Comparison of ENCODE assay signal across 1 cellular context in the genomic region with DNA sequence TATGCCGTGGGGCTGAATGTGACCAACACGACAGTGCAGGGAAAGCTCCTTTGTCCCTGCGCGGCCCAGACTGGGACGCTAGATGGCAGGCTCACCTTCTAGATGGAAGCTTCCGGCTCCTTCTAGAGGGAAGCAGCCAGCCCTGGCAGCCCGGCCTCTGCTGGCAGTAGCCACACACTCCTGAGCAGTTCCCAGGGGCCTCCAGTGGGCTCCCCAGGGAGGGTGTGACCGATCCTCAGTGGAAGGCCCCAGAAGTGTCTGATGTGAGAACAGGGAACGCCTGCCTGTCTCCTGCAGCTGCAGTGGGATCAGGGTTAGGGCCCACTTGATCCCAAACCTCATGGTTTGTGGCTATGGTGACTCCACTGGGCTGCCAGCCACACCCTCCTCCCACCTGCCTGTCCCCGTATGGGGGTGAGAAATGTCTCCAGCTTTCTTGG.
TF ChIP-seq lines count a peak whose summit lies in the region.

No MANE protein-coding gene starts in this region.

TF ChIP-seq in HepG2, 621 proteins besides CTCF, POLR2A, EP300 and RAD21 (continued from another document and continues in another):
- TF ChIP-seq, protein P1, sequence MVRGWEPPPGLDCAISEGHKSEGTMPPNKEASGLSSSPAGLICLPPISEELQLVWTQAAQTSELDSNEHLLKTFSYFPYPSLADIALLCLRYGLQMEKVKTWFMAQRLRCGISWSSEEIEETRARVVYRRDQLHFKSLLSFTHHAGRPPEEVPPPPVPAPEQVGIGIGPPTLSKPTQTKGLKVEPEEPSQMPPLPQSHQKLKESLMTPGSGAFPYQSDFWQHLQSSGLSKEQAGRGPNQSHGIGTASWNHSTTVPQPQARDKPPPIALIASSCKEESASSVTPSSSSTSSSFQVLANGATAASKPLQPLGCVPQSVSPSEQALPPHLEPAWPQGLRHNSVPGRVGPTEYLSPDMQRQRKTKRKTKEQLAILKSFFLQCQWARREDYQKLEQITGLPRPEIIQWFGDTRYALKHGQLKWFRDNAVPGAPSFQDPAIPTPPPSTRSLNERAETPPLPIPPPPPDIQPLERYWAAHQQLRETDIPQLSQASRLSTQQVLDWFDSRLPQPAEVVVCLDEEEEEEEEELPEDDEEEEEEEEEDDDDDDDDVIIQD (CRISPR knock-in tag; IDR thresholded peaks at IDR 0.05; ENCODE audit: low read depth), result peak; percentile 54; the same call in 1 of the 2 replicates
- TF ChIP-seq CENPX (CRISPR knock-in tag; IDR thresholded peaks at IDR 0.05) (no peak), ZBTB8A (CRISPR knock-in tag; IDR thresholded peaks at IDR 0.05; ENCODE audit: borderline replicate concordance, low read depth) (no peak), PAX8 (CRISPR knock-in tag; IDR thresholded peaks at IDR 0.05; ENCODE audit: borderline replicate concordance) (0 out of 2 replicates have a peak, but pooled peaks have one; percentile 55), SRY (CRISPR knock-in tag; IDR thresholded peaks at IDR 0.05) (no peak), PTBP1 (IDR thresholded peaks at IDR 0.05; ENCODE audit: low read depth, low read length, poor library complexity, severe bottlenecking) (no peak), SOX13 (IDR thresholded peaks at IDR 0.05) (no peak), SOX13 (CRISPR knock-in tag; conservative IDR thresholded peaks at IDR 0.05 in 1 of 2, IDR thresholded peaks at IDR 0.05 in 1 of 2) (peak in 1 of 2 experiments; percentile 54; a peak in 1 of 4 replicates), ZNF792 (CRISPR knock-in tag; IDR thresholded peaks at IDR 0.05) (peak; percentile 67; the same call in 1 of the 2 replicates), SMAD9 (CRISPR knock-in tag; IDR thresholded peaks at IDR 0.05) (no peak), CCAR2 (optimal IDR thresholded peaks at IDR 0.05; ENCODE audit: low read depth, low read length) (no peak), ZNF329 (CRISPR knock-in tag; IDR thresholded peaks at IDR 0.05; ENCODE audit: low read depth) (no peak), ATF7 (IDR thresholded peaks at IDR 0.05) (no peak), ATF7 (CRISPR knock-in tag; IDR thresholded peaks at IDR 0.05) (no peak), ZBTB42 (CRISPR knock-in tag; IDR thresholded peaks at IDR 0.05) (no peak), ZNF230 (CRISPR knock-in tag; IDR thresholded peaks at IDR 0.05) (peak; percentile 55; the same call in 1 of the 2 replicates), HHEX (CRISPR knock-in tag; IDR thresholded peaks at IDR 0.05) (no peak), SIX4 (CRISPR knock-in tag; IDR thresholded peaks at IDR 0.05) (no peak), ZNF550 (CRISPR knock-in tag; IDR thresholded peaks at IDR 0.05; ENCODE audit: borderline replicate concordance) (no peak), RNF2 (conservative IDR thresholded peaks at IDR 0.05; ENCODE audit: low read depth) (no peak), SIN3A (IDR thresholded peaks at IDR 0.05; ENCODE audit: borderline replicate concordance, low read depth, low read length) (no peak), NPAS2 (CRISPR knock-in tag; IDR thresholded peaks at IDR 0.05; ENCODE audit: borderline replicate concordance) (no peak), ZNF292 (CRISPR knock-in tag; IDR thresholded peaks at IDR 0.05; ENCODE audit: borderline replicate concordance, low read depth) (peak; percentile 54; the same call in 1 of the 2 replicates), SMYD3 (CRISPR knock-in tag; IDR thresholded peaks at IDR 0.05) (no peak), HNRNPL (IDR thresholded peaks at IDR 0.05; ENCODE audit: low read depth, low read length) (0 out of 2 replicates have a peak, but pooled peaks have one; percentile 49), SALL1 (CRISPR knock-in tag; IDR thresholded peaks at IDR 0.05) (peak; percentile 88), STAG1 (CRISPR knock-in tag; IDR thresholded peaks at IDR 0.05) (peak; percentile 99), ZNF430 (CRISPR knock-in tag; IDR thresholded peaks at IDR 0.05) (no peak), BORCS8-MEF2B (CRISPR knock-in tag; IDR thresholded peaks at IDR 0.05) (0 out of 2 replicates have a peak, but pooled peaks have one; percentile 79), REL (CRISPR knock-in tag; conservative IDR thresholded peaks at IDR 0.05) (no peak), SMAD1 (CRISPR knock-in tag; IDR thresholded peaks at IDR 0.05; ENCODE audit: borderline replicate concordance, low read depth) (0 out of 2 replicates have a peak, but pooled peaks have one; percentile 73)
- TF ChIP-seq, protein P2, sequence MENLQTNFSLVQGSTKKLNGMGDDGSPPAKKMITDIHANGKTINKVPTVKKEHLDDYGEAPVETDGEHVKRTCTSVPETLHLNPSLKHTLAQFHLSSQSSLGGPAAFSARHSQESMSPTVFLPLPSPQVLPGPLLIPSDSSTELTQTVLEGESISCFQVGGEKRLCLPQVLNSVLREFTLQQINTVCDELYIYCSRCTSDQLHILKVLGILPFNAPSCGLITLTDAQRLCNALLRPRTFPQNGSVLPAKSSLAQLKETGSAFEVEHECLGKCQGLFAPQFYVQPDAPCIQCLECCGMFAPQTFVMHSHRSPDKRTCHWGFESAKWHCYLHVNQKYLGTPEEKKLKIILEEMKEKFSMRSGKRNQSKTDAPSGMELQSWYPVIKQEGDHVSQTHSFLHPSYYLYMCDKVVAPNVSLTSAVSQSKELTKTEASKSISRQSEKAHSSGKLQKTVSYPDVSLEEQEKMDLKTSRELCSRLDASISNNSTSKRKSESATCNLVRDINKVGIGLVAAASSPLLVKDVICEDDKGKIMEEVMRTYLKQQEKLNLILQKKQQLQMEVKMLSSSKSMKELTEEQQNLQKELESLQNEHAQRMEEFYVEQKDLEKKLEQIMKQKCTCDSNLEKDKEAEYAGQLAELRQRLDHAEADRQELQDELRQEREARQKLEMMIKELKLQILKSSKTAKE (CRISPR knock-in tag; IDR thresholded peaks at IDR 0.05; ENCODE audit: borderline replicate concordance), result no peak
- TF ChIP-seq, protein P3, sequence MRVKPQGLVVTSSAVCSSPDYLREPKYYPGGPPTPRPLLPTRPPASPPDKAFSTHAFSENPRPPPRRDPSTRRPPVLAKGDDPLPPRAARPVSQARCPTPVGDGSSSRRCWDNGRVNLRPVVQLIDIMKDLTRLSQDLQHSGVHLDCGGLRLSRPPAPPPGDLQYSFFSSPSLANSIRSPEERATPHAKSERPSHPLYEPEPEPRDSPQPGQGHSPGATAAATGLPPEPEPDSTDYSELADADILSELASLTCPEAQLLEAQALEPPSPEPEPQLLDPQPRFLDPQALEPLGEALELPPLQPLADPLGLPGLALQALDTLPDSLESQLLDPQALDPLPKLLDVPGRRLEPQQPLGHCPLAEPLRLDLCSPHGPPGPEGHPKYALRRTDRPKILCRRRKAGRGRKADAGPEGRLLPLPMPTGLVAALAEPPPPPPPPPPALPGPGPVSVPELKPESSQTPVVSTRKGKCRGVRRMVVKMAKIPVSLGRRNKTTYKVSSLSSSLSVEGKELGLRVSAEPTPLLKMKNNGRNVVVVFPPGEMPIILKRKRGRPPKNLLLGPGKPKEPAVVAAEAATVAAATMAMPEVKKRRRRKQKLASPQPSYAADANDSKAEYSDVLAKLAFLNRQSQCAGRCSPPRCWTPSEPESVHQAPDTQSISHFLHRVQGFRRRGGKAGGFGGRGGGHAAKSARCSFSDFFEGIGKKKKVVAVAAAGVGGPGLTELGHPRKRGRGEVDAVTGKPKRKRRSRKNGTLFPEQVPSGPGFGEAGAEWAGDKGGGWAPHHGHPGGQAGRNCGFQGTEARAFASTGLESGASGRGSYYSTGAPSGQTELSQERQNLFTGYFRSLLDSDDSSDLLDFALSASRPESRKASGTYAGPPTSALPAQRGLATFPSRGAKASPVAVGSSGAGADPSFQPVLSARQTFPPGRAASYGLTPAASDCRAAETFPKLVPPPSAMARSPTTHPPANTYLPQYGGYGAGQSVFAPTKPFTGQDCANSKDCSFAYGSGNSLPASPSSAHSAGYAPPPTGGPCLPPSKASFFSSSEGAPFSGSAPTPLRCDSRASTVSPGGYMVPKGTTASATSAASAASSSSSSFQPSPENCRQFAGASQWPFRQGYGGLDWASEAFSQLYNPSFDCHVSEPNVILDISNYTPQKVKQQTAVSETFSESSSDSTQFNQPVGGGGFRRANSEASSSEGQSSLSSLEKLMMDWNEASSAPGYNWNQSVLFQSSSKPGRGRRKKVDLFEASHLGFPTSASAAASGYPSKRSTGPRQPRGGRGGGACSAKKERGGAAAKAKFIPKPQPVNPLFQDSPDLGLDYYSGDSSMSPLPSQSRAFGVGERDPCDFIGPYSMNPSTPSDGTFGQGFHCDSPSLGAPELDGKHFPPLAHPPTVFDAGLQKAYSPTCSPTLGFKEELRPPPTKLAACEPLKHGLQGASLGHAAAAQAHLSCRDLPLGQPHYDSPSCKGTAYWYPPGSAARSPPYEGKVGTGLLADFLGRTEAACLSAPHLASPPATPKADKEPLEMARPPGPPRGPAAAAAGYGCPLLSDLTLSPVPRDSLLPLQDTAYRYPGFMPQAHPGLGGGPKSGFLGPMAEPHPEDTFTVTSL (CRISPR knock-in tag; IDR thresholded peaks at IDR 0.05; ENCODE audit: borderline replicate concordance), result no peak
- TF ChIP-seq, protein P4, sequence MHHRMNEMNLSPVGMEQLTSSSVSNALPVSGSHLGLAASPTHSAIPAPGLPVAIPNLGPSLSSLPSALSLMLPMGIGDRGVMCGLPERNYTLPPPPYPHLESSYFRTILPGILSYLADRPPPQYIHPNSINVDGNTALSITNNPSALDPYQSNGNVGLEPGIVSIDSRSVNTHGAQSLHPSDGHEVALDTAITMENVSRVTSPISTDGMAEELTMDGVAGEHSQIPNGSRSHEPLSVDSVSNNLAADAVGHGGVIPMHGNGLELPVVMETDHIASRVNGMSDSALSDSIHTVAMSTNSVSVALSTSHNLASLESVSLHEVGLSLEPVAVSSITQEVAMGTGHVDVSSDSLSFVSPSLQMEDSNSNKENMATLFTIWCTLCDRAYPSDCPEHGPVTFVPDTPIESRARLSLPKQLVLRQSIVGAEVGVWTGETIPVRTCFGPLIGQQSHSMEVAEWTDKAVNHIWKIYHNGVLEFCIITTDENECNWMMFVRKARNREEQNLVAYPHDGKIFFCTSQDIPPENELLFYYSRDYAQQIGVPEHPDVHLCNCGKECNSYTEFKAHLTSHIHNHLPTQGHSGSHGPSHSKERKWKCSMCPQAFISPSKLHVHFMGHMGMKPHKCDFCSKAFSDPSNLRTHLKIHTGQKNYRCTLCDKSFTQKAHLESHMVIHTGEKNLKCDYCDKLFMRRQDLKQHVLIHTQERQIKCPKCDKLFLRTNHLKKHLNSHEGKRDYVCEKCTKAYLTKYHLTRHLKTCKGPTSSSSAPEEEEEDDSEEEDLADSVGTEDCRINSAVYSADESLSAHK (CRISPR knock-in tag; IDR thresholded peaks at IDR 0.05; ENCODE audit: borderline replicate concordance), result no peak
- TF ChIP-seq, protein P5, sequence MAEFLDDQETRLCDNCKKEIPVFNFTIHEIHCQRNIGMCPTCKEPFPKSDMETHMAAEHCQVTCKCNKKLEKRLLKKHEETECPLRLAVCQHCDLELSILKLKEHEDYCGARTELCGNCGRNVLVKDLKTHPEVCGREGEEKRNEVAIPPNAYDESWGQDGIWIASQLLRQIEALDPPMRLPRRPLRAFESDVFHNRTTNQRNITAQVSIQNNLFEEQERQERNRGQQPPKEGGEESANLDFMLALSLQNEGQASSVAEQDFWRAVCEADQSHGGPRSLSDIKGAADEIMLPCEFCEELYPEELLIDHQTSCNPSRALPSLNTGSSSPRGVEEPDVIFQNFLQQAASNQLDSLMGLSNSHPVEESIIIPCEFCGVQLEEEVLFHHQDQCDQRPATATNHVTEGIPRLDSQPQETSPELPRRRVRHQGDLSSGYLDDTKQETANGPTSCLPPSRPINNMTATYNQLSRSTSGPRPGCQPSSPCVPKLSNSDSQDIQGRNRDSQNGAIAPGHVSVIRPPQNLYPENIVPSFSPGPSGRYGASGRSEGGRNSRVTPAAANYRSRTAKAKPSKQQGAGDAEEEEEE (CRISPR knock-in tag; IDR thresholded peaks at IDR 0.05; ENCODE audit: borderline replicate concordance), result 0 out of 2 replicates have a peak, but pooled peaks have one; percentile 76
- TF ChIP-seq, protein P6, sequence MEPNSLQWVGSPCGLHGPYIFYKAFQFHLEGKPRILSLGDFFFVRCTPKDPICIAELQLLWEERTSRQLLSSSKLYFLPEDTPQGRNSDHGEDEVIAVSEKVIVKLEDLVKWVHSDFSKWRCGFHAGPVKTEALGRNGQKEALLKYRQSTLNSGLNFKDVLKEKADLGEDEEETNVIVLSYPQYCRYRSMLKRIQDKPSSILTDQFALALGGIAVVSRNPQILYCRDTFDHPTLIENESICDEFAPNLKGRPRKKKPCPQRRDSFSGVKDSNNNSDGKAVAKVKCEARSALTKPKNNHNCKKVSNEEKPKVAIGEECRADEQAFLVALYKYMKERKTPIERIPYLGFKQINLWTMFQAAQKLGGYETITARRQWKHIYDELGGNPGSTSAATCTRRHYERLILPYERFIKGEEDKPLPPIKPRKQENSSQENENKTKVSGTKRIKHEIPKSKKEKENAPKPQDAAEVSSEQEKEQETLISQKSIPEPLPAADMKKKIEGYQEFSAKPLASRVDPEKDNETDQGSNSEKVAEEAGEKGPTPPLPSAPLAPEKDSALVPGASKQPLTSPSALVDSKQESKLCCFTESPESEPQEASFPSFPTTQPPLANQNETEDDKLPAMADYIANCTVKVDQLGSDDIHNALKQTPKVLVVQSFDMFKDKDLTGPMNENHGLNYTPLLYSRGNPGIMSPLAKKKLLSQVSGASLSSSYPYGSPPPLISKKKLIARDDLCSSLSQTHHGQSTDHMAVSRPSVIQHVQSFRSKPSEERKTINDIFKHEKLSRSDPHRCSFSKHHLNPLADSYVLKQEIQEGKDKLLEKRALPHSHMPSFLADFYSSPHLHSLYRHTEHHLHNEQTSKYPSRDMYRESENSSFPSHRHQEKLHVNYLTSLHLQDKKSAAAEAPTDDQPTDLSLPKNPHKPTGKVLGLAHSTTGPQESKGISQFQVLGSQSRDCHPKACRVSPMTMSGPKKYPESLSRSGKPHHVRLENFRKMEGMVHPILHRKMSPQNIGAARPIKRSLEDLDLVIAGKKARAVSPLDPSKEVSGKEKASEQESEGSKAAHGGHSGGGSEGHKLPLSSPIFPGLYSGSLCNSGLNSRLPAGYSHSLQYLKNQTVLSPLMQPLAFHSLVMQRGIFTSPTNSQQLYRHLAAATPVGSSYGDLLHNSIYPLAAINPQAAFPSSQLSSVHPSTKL (CRISPR knock-in tag; IDR thresholded peaks at IDR 0.05), result peak; percentile 74
- TF ChIP-seq, protein P7, sequence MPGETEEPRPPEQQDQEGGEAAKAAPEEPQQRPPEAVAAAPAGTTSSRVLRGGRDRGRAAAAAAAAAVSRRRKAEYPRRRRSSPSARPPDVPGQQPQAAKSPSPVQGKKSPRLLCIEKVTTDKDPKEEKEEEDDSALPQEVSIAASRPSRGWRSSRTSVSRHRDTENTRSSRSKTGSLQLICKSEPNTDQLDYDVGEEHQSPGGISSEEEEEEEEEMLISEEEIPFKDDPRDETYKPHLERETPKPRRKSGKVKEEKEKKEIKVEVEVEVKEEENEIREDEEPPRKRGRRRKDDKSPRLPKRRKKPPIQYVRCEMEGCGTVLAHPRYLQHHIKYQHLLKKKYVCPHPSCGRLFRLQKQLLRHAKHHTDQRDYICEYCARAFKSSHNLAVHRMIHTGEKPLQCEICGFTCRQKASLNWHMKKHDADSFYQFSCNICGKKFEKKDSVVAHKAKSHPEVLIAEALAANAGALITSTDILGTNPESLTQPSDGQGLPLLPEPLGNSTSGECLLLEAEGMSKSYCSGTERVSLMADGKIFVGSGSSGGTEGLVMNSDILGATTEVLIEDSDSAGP (CRISPR knock-in tag; IDR thresholded peaks at IDR 0.05; ENCODE audit: borderline replicate concordance), result peak; percentile 83
- TF ChIP-seq, protein P8, sequence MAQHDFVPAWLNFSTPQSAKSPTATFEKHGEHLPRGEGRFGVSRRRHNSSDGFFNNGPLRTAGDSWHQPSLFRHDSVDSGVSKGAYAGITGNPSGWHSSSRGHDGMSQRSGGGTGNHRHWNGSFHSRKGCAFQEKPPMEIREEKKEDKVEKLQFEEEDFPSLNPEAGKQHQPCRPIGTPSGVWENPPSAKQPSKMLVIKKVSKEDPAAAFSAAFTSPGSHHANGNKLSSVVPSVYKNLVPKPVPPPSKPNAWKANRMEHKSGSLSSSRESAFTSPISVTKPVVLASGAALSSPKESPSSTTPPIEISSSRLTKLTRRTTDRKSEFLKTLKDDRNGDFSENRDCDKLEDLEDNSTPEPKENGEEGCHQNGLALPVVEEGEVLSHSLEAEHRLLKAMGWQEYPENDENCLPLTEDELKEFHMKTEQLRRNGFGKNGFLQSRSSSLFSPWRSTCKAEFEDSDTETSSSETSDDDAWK (CRISPR knock-in tag; IDR thresholded peaks at IDR 0.05), result no peak
